ENCODE assay signal across 15 cellular contexts in the genomic region with DNA sequence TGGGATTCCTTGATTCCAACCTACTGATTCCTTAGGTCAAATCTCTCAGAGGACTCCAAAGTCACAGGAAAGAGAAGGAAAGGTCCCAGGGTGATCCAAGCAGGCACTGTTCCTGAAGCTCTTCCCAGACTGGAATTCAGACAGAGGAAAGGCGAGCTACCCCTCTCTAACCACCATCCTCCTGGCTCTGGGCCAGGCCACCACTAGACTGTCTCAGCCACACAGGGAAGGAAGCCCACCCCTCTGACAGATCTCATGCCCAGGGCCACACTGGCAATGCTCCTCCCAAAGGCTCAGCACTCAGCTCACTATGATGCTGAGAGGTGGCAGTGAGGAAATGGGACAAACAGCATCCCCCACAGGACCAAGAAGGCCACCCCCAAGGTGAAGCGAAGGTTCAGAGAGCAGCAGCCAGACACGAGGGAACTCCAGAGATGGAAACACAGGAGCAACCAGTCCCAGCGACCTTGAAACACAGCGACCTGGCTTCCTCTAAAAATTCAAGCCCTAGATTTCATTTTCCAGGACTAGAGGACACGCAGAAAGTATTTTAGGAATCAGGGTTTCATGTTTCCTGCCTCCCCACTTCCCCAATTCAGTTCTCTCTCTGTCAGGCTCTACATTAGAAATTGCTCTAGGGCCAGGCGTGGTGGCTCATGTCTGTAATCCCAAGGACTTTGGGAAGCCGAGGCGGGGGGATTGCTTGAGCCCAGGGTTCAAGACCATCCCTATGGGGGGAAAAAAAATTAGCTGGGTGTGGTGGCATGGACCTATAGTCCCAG. TPM values are rescaled to one million over a fixed set of nuclear protein-coding genes. Genes with fewer than 3 reads are reported as not detected.
DNase-seq lines count a peak whose midpoint lies in the region; ATAC-seq, FAIRE-seq and TF ChIP-seq lines count a peak whose summit lies in the region.
"Had no signal": no experiment of that assay in that cellular context is flagged by ENCODE, and none has a peak within 500 bp of the region (broad histone marks: within the 10 kb centered on the region; RNA-seq: fewer than 3 reads in every experiment).

No MANE protein-coding gene starts in this region.

- H3K27ac Mint-ChIP-seq in activated naive CD4-positive, alpha-beta T cell treated with anti-CD3 and anti-CD28 coated beads, Interleukin-2, amount 50 U/mL, for 24 hours = peak overlapping the region; percentile 30
- H3K27ac Mint-ChIP-seq in activated naive CD4-positive, alpha-beta T cell treated with anti-CD3 and anti-CD28 coated beads for 36 hours = no peak overlapping the region
- H3K27ac Mint-ChIP-seq: activated CD4-positive, alpha-beta memory T cell treated with anti-CD3 and anti-CD28 coated beads for 36 hours; T-helper 1 cell treated with Interleukin-12 subunit alpha and Interleukin-12 subunit beta and Interleukin-4 antibody, amounts not matched to agents 30 μg/mL and 1 μg/mL, for 36 hours had no signal

- no peaks in the 10 kb centered on the region for H3K27me3 Mint-ChIP-seq in activated naive CD4-positive, alpha-beta T cell treated with anti-CD3 and anti-CD28 coated beads, Interleukin-2, amount 50 U/mL, for 24 hours
- H3K27me3 Mint-ChIP-seq in activated naive CD4-positive, alpha-beta T cell treated with anti-CD3 and anti-CD28 coated beads for 36 hours (ENCODE audit: low read depth) = no peaks in the 10 kb centered on the region
- H3K27me3 Mint-ChIP-seq: activated CD4-positive, alpha-beta memory T cell treated with anti-CD3 and anti-CD28 coated beads for 36 hours had no signal

- CTCF ChIA-PET in activated naive CD4-positive, alpha-beta T cell treated with anti-CD3 and anti-CD28 coated beads for 36 hours (lab: Charles Lee) = interaction anchor here (0.9 to 2.0 kb wide), 7 partner anchors 9 to 331 kb away, joined by 3 to 9 read pairs (median 4); no protein-coding TSS in a partner anchor

- peaks cover 58% of the 10 kb centered on the region for H3K4me1 Mint-ChIP-seq in activated naive CD4-positive, alpha-beta T cell treated with anti-CD3 and anti-CD28 coated beads, Interleukin-2, amount 50 U/mL, for 24 hours
- H3K4me1 Mint-ChIP-seq in activated naive CD4-positive, alpha-beta T cell treated with anti-CD3 and anti-CD28 coated beads for 36 hours (ENCODE audit: low read depth) = peaks cover 59% of the 10 kb centered on the region

- no peaks in the 10 kb centered on the region for H3K9me3 Mint-ChIP-seq in activated naive CD4-positive, alpha-beta T cell treated with anti-CD3 and anti-CD28 coated beads, Interleukin-2, amount 50 U/mL, for 24 hours
- no peaks in the 10 kb centered on the region for H3K9me3 Mint-ChIP-seq in activated naive CD4-positive, alpha-beta T cell treated with anti-CD3 and anti-CD28 coated beads for 36 hours
- H3K9me3 Mint-ChIP-seq: activated CD4-positive, alpha-beta memory T cell treated with anti-CD3 and anti-CD28 coated beads for 36 hours; T-helper 1 cell treated with Interleukin-12 subunit alpha and Interleukin-12 subunit beta and Interleukin-4 antibody, amounts not matched to agents 30 μg/mL and 1 μg/mL, for 36 hours had no signal

- 71 to 79% (median 74%) methylated on average over 9 of the region's 9 CpGs for WGBS in small intestine, 3 donors

- TF ChIP-seq CTCF in lower lobe of right lung (IDR thresholded peaks at IDR 0.05) (no peak), left lung (IDR thresholded peaks at IDR 0.05) (no peak)

- FAIRE-seq in small intestine (lab: Jason Lieb, UNC) = no peak

- H3K36me3 ChIP-seq in SJCRH30 = no peaks in the 10 kb centered on the region
- no peaks in the 10 kb centered on the region for H3K36me3 ChIP-seq in lower lobe of right lung
- H3K36me3 ChIP-seq in left lung = no peaks in the 10 kb centered on the region
- no peaks in the 10 kb centered on the region for H3K36me3 ChIP-seq in small intestine (ENCODE audit: control insufficient read depth in 2 of 2, insufficient read depth in 2 of 2, low read length in 2 of 2)
- H3K36me3 ChIP-seq: uterus had no signal

- intact Hi-C loops in activated naive CD4-positive, alpha-beta T cell treated with anti-CD3 and anti-CD28 coated beads for 36 hours (cut with micrococcal nuclease) = no loop called here
- intact Hi-C loops in lower lobe of right lung (cut with DNase I) = no loop called here
- intact Hi-C loops in left lung (cut with DNase I) = no loop called here

- H3K4me1 ChIP-seq in SJCRH30 (peaks cover 19% of the 10 kb centered on the region), lower lobe of right lung (peaks cover 61% of the 10 kb centered on the region), left lung (peaks cover 11 to 51% of the 10 kb centered on the region in 2 donors), small intestine (ENCODE audit: control insufficient read depth in 2 of 2, insufficient read depth in 1 of 2, low read depth in 1 of 2, low read length in 1 of 2) (peaks cover 19 to 25% of the 10 kb centered on the region in 2 donors)

- ATAC-seq in lower lobe of right lung (no peak), left lung (no peak)

- H3K9me3 ChIP-seq in SJCRH30 (replicated peaks) = no peaks in the 10 kb centered on the region
- H3K9me3 ChIP-seq in lower lobe of right lung = no peaks in the 10 kb centered on the region
- H3K9me3 ChIP-seq in left lung = no peaks in the 10 kb centered on the region
- H3K9me3 ChIP-seq in small intestine (ENCODE audit: control insufficient read depth, low read depth) = no peaks in the 10 kb centered on the region
- H3K9me3 ChIP-seq: uterus had no signal

- H3K4me3 ChIP-seq in SJCRH30 = no peak overlapping the region
- no peak overlapping the region for H3K4me3 ChIP-seq in lower lobe of right lung
- no peak overlapping the region for H3K4me3 ChIP-seq in left lung
- no peak overlapping the region for H3K4me3 ChIP-seq in small intestine (ENCODE audit: low read depth in 1 of 2, low read length in 2 of 2)
- H3K4me3 ChIP-seq: lung, uterus had no signal

- H3K36me3 Mint-ChIP-seq in activated naive CD4-positive, alpha-beta T cell treated with anti-CD3 and anti-CD28 coated beads, Interleukin-2, amount 50 U/mL, for 24 hours = peaks cover 2% of the 10 kb centered on the region
- peaks cover 2% of the 10 kb centered on the region for H3K36me3 Mint-ChIP-seq in activated naive CD4-positive, alpha-beta T cell treated with anti-CD3 and anti-CD28 coated beads for 36 hours (ENCODE audit: low read depth)
- H3K36me3 Mint-ChIP-seq: activated CD4-positive, alpha-beta memory T cell treated with anti-CD3 and anti-CD28 coated beads for 36 hours had no signal

- H3K4me3 Mint-ChIP-seq in activated naive CD4-positive, alpha-beta T cell treated with anti-CD3 and anti-CD28 coated beads, Interleukin-2, amount 50 U/mL, for 24 hours = no peak overlapping the region
- H3K4me3 Mint-ChIP-seq in activated naive CD4-positive, alpha-beta T cell treated with anti-CD3 and anti-CD28 coated beads for 36 hours = no peak overlapping the region
- H3K4me3 Mint-ChIP-seq: activated CD4-positive, alpha-beta memory T cell treated with anti-CD3 and anti-CD28 coated beads for 36 hours; T-helper 1 cell treated with Interleukin-12 subunit alpha and Interleukin-12 subunit beta and Interleukin-4 antibody, amounts not matched to agents 30 μg/mL and 1 μg/mL, for 36 hours had no signal

- no peak for DNase-seq in activated naive CD4-positive, alpha-beta T cell treated with anti-CD3 and anti-CD28 coated beads for 36 hours
- DNase-seq in SJCRH30 (peak; percentile 72 to 80), lower lobe of right lung (no peak), substantia nigra (lab: John Stamatoyannopoulos, UW) (peak in 1 of 49 donors; percentile 23), left lung (no peak), small intestine (no peak), middle frontal gyrus (ENCODE audit: extremely low spot score, low spot score) (no peak)
- DNase-seq: ACHN; activated CD4-positive, alpha-beta memory T cell treated with anti-CD3 and anti-CD28 coated beads for 36 hours; HCEC 1CT; NCI-H146; uterus had no signal

- no peaks in the 10 kb centered on the region for H3K27me3 ChIP-seq in SJCRH30
- H3K27me3 ChIP-seq in lower lobe of right lung (ENCODE audit: low read depth) = no peaks in the 10 kb centered on the region
- no peaks in the 10 kb centered on the region for H3K27me3 ChIP-seq in left lung
- H3K27me3 ChIP-seq in small intestine (ENCODE audit: control insufficient read depth in 2 of 2, insufficient read depth in 2 of 2, low read length in 2 of 2) = no peaks in the 10 kb centered on the region
- H3K27me3 ChIP-seq: uterus had no signal

- H3K27ac ChIP-seq in SJCRH30 (no peak overlapping the region; the same call in 1 of the 2 replicates), lower lobe of right lung (peak overlapping the region; percentile 49), substantia nigra (ENCODE audit: low read depth, low read length, poor library complexity, severe bottlenecking) (peak overlapping the region; percentile 99), left lung (peak overlapping the region in 1 of 2 donors; percentile 16), small intestine (ENCODE audit: low read depth in 1 of 2, low read length in 1 of 2) (peak overlapping the region in 1 of 2 donors; percentile 21)

RNA-seq across cellular contexts. Expression of a gene that starts 18.8 kb away (rescaled TPM):
- total RNA-seq in activated naive CD4-positive, alpha-beta T cell treated with anti-CD3 and anti-CD28 coated beads for 36 hours = 10 to 100 TPM; 61.0 to 65.4 TPM
- 2.4 and 3.6 TPM in 2 replicates for total RNA-seq in SJCRH30 (2014; rRNA removed; shearing (Covaris generic))
- total RNA-seq in lower lobe of right lung (50.5 TPM), left lung (10 to 100 TPM; 26.5 to 42.6 TPM)
- 10 to 100 TPM in 2 of 3 donors, 1 to 10 TPM in 1; 8.1 to 23.7 (median 11.2) TPM for polyA plus RNA-seq in small intestine

RNA-seq across cellular contexts. Expression of a gene that starts 40.4 kb away (rescaled TPM):
- 100 to 1,000 TPM; 109 TPM for total RNA-seq in activated naive CD4-positive, alpha-beta T cell treated with anti-CD3 and anti-CD28 coated beads for 36 hours
- 26.6 and 41.2 TPM in 2 replicates for total RNA-seq in SJCRH30 (2014; rRNA removed; shearing (Covaris generic))
- total RNA-seq in lower lobe of right lung (77.9 TPM), left lung (10 to 100 TPM; 46.7 to 82.1 TPM)
- 1 to 10 TPM; 4.1 to 7.2 (median 6.0) TPM for polyA plus RNA-seq in small intestine

Comparison
In these comparisons a context has a peak if more than half of its experiments do, and no peak if none do; other contexts are left out.
1. DNase-seq: peak in SJCRH30 (2 of 2); none in activated naive CD4-positive, alpha-beta T cell treated with anti-CD3 and anti-CD28 coated beads for 36 hours (single experiment), lower lobe of right lung (single experiment), left lung (0 of 2), small intestine (single experiment) and middle frontal gyrus (single experiment).